In the genomic region with DNA sequence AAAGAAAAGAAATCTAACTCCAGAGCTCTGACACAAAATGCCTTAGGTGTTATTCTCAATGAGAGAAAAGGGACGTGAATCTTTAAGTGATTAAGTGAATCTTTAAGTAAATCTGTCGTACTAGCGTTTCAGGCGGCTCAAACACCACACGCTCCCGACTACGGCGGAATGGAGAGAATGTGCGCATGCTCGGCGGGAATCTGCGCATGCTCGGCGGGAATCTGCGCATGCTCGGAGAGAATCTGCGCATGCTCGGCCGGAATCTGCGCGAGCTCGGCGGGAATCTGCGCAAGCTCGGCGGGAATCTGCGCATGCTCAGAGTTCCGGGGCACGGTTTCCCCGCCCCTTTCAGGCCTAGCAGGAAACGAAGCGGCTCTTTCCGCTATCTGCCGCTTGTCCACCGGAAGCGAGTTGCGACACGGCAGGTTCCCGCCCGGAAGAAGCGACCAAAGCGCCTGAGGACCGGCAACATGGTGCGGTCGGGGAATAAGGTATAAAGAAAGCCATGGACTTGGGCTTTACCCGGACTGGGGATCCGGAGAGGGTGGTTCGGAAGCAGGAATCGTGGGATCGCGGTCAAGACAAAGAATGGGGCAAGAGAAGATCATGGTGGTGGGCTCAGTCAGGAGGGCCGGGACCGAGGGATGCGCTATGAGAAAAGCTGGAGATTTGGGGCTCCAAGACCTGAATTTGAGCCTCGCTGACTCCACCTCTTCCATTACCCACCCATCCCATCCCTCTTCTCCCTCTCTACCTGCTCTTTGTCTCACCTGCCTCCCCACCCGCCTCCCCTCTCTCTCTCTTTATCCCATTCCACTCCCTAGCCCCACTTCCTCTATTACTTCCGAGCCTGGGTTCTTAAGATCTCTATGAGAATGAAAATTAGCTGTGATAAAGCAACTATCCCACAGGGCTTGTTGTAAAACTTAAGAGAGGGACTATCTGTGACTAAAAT, we compare ENCODE assay signal across 8 cellular contexts. TPM values are rescaled to one million over a fixed set of nuclear protein-coding genes. Genes with fewer than 3 reads are reported as not detected.
DNase-seq lines count a peak whose midpoint lies in the region; ATAC-seq and TF ChIP-seq lines count a peak whose summit lies in the region.

TSS of gene XRCC5 (plus strand) at position 382 of the 955 bp plus-strand sequence. CDS start at position 471, 89 bp downstream.

- peak; percentile 39 for TF ChIP-seq POLR2A in prostate gland (IDR thresholded peaks at IDR 0.05)

- peak within 1 kb of the TSS; percentile 100 for H3K4me3 Mint-ChIP-seq in T-helper 2 cell treated with Interferon-gamma antibody and Interleukin-4, amounts not matched to agents 5 μg/mL and 100 μg/mL, for 36 hours

- H3K9me3 ChIP-seq in prostate gland, result no peaks in the 10 kb centered on the region

- DNase-seq in NCI-H2029 (lab: John Stamatoyannopoulos, UW), result peak; percentile 97
- peak; percentile 96 for DNase-seq in T-helper 2 cell treated with Interferon-gamma antibody and Interleukin-4, amounts not matched to agents 5 μg/mL and 100 μg/mL, for 36 hours (ENCODE audit: low spot score)
- peak; percentile 30 to 95 (median 88) for DNase-seq in anterior cingulate cortex (lab: John Stamatoyannopoulos, UW)
- peak; percentile 98 for DNase-seq in left ventricle myocardium superior
- peak; percentile 93 for DNase-seq in prostate gland (ENCODE audit: low spot score)
- DNase-seq in ureter (ENCODE audit: low spot score), result peak; percentile 97

- intact Hi-C loops in left ventricle myocardium superior (cut with micrococcal nuclease) (no loop called here), prostate gland (cut with DNase I) (no loop called here)

- peaks cover 2% of the 10 kb centered on the region for H3K27me3 Mint-ChIP-seq in T-helper 2 cell treated with Interferon-gamma antibody and Interleukin-4, amounts not matched to agents 5 μg/mL and 100 μg/mL, for 36 hours (ENCODE audit: low read depth)

- peak within 1 kb of the TSS; percentile 79 for H3K27ac ChIP-seq in prostate gland

- no peaks in the 10 kb centered on the region for H3K27me3 ChIP-seq in prostate gland (replicated peaks; ENCODE audit: insufficient read depth)

- ATAC-seq in GM18502 (IDR thresholded peaks at IDR 0.05; ENCODE audit: poor library complexity, unreplicated experiment) (peak; percentile 52), HG02973 (IDR thresholded peaks at IDR 0.05; ENCODE audit: unreplicated experiment) (peak; percentile 45), left ventricle myocardium superior (peak; percentile 97)

- H3K36me3 Mint-ChIP-seq in T-helper 2 cell treated with Interferon-gamma antibody and Interleukin-4, amounts not matched to agents 5 μg/mL and 100 μg/mL, for 36 hours (ENCODE audit: low read depth), result peaks cover 43% of the 10 kb centered on the region

- H3K4me1 ChIP-seq in prostate gland (replicated peaks), result peaks cover 5% of the 10 kb centered on the region

- peaks cover 45% of the 10 kb centered on the region for H3K4me1 Mint-ChIP-seq in T-helper 2 cell treated with Interferon-gamma antibody and Interleukin-4, amounts not matched to agents 5 μg/mL and 100 μg/mL, for 36 hours (ENCODE audit: low read depth)

- H3K4me3 ChIP-seq in prostate gland, result peak within 1 kb of the TSS; percentile 67 to 86

- TF ChIP-seq CTCF in prostate gland (IDR thresholded peaks at IDR 0.05), result peak in 1 of 4 experiments; percentile 40

- under 1% methylated on average over 57 of the region's 57 CpGs for whole genome bisulfite sequencing in prostate gland

- peak within 1 kb of the TSS; percentile 98 for H3K27ac Mint-ChIP-seq in T-helper 2 cell treated with Interferon-gamma antibody and Interleukin-4, amounts not matched to agents 5 μg/mL and 100 μg/mL, for 36 hours

- peaks cover 0 to 4% of the 10 kb centered on the region in 2 donors for H3K36me3 ChIP-seq in prostate gland

- no peaks in the 10 kb centered on the region for H3K9me3 Mint-ChIP-seq in T-helper 2 cell treated with Interferon-gamma antibody and Interleukin-4, amounts not matched to agents 5 μg/mL and 100 μg/mL, for 36 hours

RNA-seq across cellular contexts. Expression of gene XRCC5, which starts in this region (rescaled TPM):
- total RNA-seq in left ventricle myocardium superior, result 129 TPM
- 100 to 1,000 TPM; 116 to 152 TPM for total RNA-seq in prostate gland
- total RNA-seq in ureter, result 282 TPM

Comparison
In these comparisons a context has a peak if more than half of its experiments do, and no peak if none do; other contexts are left out.
1. Peak in every context shown above with its lines: DNase-seq, ATAC-seq, H3K4me3 ChIP-seq and H3K27ac ChIP-seq.
2. ATAC-seq: peak in every context shown above with its lines; median percentile 97 in left ventricle myocardium superior; 52 in GM18502; 45 in HG02973.